ENCODE assay signal across 18 cellular contexts in the genomic region with DNA sequence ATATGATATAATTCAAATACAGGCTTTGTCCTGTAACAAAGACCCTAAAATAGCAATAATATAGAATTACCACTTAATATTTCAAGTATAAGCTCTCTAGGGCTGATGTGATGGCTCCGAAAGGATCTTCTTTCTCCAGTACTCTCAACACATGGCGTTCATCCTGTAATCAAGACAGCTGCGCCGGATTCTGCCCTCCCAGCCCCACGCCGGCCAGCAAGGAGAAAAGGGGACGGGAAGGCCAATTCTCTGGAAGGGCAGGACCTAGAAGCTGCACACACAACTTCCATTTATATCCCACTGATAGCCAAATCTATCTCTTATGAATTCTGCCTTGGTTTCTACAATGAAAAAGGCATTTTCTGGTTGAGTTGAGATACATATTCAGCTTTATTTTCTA. TPM values are rescaled to one million over a fixed set of nuclear protein-coding genes. Genes with fewer than 3 reads are reported as not detected.
DNase-seq lines count a peak whose midpoint lies in the region; ATAC-seq, FAIRE-seq and TF ChIP-seq lines count a peak whose summit lies in the region.
"Had no signal": no experiment of that assay in that cellular context is flagged by ENCODE, and none has a peak within 500 bp of the region (broad histone marks: within the 10 kb centered on the region; RNA-seq: fewer than 3 reads in every experiment).

No MANE protein-coding gene starts in this region.

- ATAC-seq in GM12878: no peak
- ATAC-seq: HepG2 had no signal

- H3K36me3 ChIP-seq in GM12878 (ENCODE audit: control insufficient read depth in 2 of 2, insufficient read depth in 2 of 2, low read length in 1 of 2) (no peaks in the 10 kb centered on the region), esophagus muscularis mucosa (no peaks in the 10 kb centered on the region)
- H3K36me3 ChIP-seq: BE2C, HAP-1 had no signal

- H3K27me3 ChIP-seq in GM12878 (replicated peaks in 1 of 2; ENCODE audit: control insufficient read depth in 2 of 2, insufficient read depth in 2 of 2, low read length in 1 of 2) (0 out of 4 replicates have a peak, but pooled peaks cover 0 to 2% of the 10 kb centered on the region in 2 experiments), esophagus muscularis mucosa (no peaks in the 10 kb centered on the region)
- H3K27me3 ChIP-seq: BE2C had no signal

- SMC1A ChIA-PET in GM12878 (lab: Charles Lee; ENCODE audit: uncharacterized antibody, unreplicated experiment): no interaction called here

- H3K9me3 ChIP-seq in GM12878 (replicated peaks; ENCODE audit: control insufficient read depth, insufficient read depth, low read length): peaks cover 4% of the 10 kb centered on the region; the same call in 2 of the 3 replicates
- H3K9me3 ChIP-seq in esophagus muscularis mucosa: no peaks in the 10 kb centered on the region
- H3K9me3 ChIP-seq: BE2C, HAP-1 had no signal

- FAIRE-seq in GM12878 (lab: Jason Lieb, UNC): peak; percentile 49
- FAIRE-seq: D721Med, GM12892, GM18507, HepG2 had no signal

- RAD21 ChIA-PET in GM12878 (lab: Charles Lee; ENCODE audit: unreplicated experiment): interaction anchor here (1.1 kb wide), 1 partner anchor 470 kb away, joined by 3 read pairs; no protein-coding TSS in a partner anchor

- DNase-seq in GM12878 (ENCODE audit: low read depth, low spot score): no peak
- peak; percentile 4 for DNase-seq in esophagus muscularis mucosa (ENCODE audit: extremely low spot score)
- peak; percentile 65 for DNase-seq in myocyte (ENCODE audit: low read depth)
- DNase-seq in activated gamma-delta T cell treated with Interleukin-2 at 50 U/mL for 16 hours: no peak
- DNase-seq in germinal center (ENCODE audit: low spot score): no peak
- DNase-seq in NCI-H2196 (lab: John Stamatoyannopoulos, UW; ENCODE audit: unreplicated experiment): no peak
- DNase-seq: ACHN; BE2C; Caco-2; CD4-positive, alpha-beta T cell; GM23248 had no signal

- H3K4me1 ChIP-seq in GM12878 (ENCODE audit: control insufficient read depth, insufficient read depth, low read length): no peaks in the 10 kb centered on the region
- H3K4me1 ChIP-seq in esophagus muscularis mucosa: peaks cover 5 to 16% (median 13%) of the 10 kb centered on the region in 4 donors
- H3K4me1 ChIP-seq: Caco-2, HAP-1 had no signal

- CTCF ChIA-PET in GM12878 (lab: Yijun Ruan, JAX): no interaction called here

- intact Hi-C loops in GM12878 (cut with micrococcal nuclease; ENCODE audit: unreplicated experiment) (no loop called here), esophagus muscularis mucosa (cut with DNase I) (no loop called here)

- 74% methylated on average over 7 of the region's 7 CpGs for WGBS in GM12878 (ENCODE audit: insufficient coverage, insufficient replicate concordance, low lambda C conversion rate, missing lambda C conversion rate)
- WGBS in esophagus muscularis mucosa: 92% methylated on average over 7 of the region's 7 CpGs

- in situ Hi-C loops in GM12878 (cut with MboI): no loop called here

- H3K79me2 ChIP-seq in GM12878 (ENCODE audit: control insufficient read depth, insufficient read depth, low read length): no peaks in the 10 kb centered on the region

- TF ChIP-seq EP300 in GM12878 (IDR thresholded peaks at IDR 0.05; ENCODE audit: borderline replicate concordance in 1 of 2, control insufficient read depth in 1 of 2, low read depth in 2 of 2, low read length in 2 of 2) (no peak), esophagus muscularis mucosa (IDR thresholded peaks at IDR 0.05) (no peak)

- no TSS peak for BruUV-seq in GM12878 (replicated peaks; lab: Mats Ljungman, UMichigan)

- H3K9ac ChIP-seq in GM12878 (ENCODE audit: control insufficient read depth, insufficient read depth, low read length): no peak overlapping the region
- H3K9ac ChIP-seq: GM23248 had no signal

- no peak overlapping the region for H3K4me3 ChIP-seq in GM12878
- H3K4me3 ChIP-seq in esophagus muscularis mucosa: no peak overlapping the region
- H3K4me3 ChIP-seq: GM23248, HAP-1 had no signal

- TF ChIP-seq CTCF in GM12878 (IDR thresholded peaks at IDR 0.05 in 2 of 3, conservative IDR thresholded peaks at IDR 0.05 in 1 of 3; ENCODE audit: control insufficient read depth in 2 of 3, extremely low read depth in 1 of 3, insufficient read depth in 1 of 3, low read depth in 3 of 3, low read length in 3 of 3) (no peak), esophagus muscularis mucosa (IDR thresholded peaks at IDR 0.05) (no peak)

- TF ChIP-seq RAD21 in GM12878 (IDR thresholded peaks at IDR 0.05; ENCODE audit: insufficient read depth, low read depth, low read length): no peak

- no peak for TF ChIP-seq POLR2A in GM12878 (IDR thresholded peaks at IDR 0.05; ENCODE audit: low read depth, low read length)
- no peak for TF ChIP-seq POLR2A in esophagus muscularis mucosa (IDR thresholded peaks at IDR 0.05; ENCODE audit: low read depth)

- no peaks in the 10 kb centered on the region for H4K20me1 ChIP-seq in GM12878 (ENCODE audit: control insufficient read depth, insufficient read depth)

- POLR2A ChIA-PET in GM12878 (lab: Charles Lee): no interaction called here

- H2AFZ ChIP-seq in GM12878 (ENCODE audit: control insufficient read depth, low read depth, low read length): no peak overlapping the region
- H2AFZ ChIP-seq: GM23248 had no signal

- H3K4me2 ChIP-seq in GM12878 (ENCODE audit: control insufficient read depth, insufficient read depth): no peak overlapping the region

- H3K27ac ChIP-seq in GM12878 (ENCODE audit: control insufficient read depth, insufficient read depth): no peak overlapping the region
- no peak overlapping the region for H3K27ac ChIP-seq in esophagus muscularis mucosa (replicated peaks in 1 of 4)
- H3K27ac ChIP-seq: C4-2B, GM23248 had no signal

TF ChIP-seq in GM12878, 131 proteins besides CTCF, POLR2A, EP300 and RAD21 (continues in another document):
- TF ChIP-seq SMAD1 (IDR thresholded peaks at IDR 0.05; ENCODE audit: low read depth, partially characterized antibody): no peak
- TF ChIP-seq, protein P1, sequence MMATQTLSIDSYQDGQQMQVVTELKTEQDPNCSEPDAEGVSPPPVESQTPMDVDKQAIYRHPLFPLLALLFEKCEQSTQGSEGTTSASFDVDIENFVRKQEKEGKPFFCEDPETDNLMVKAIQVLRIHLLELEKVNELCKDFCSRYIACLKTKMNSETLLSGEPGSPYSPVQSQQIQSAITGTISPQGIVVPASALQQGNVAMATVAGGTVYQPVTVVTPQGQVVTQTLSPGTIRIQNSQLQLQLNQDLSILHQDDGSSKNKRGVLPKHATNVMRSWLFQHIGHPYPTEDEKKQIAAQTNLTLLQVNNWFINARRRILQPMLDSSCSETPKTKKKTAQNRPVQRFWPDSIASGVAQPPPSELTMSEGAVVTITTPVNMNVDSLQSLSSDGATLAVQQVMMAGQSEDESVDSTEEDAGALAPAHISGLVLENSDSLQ (IDR thresholded peaks at IDR 0.05): no peak
- no peak for TF ChIP-seq SUZ12 (IDR thresholded peaks at IDR 0.05; ENCODE audit: unreplicated experiment)
- TF ChIP-seq, protein P2, sequence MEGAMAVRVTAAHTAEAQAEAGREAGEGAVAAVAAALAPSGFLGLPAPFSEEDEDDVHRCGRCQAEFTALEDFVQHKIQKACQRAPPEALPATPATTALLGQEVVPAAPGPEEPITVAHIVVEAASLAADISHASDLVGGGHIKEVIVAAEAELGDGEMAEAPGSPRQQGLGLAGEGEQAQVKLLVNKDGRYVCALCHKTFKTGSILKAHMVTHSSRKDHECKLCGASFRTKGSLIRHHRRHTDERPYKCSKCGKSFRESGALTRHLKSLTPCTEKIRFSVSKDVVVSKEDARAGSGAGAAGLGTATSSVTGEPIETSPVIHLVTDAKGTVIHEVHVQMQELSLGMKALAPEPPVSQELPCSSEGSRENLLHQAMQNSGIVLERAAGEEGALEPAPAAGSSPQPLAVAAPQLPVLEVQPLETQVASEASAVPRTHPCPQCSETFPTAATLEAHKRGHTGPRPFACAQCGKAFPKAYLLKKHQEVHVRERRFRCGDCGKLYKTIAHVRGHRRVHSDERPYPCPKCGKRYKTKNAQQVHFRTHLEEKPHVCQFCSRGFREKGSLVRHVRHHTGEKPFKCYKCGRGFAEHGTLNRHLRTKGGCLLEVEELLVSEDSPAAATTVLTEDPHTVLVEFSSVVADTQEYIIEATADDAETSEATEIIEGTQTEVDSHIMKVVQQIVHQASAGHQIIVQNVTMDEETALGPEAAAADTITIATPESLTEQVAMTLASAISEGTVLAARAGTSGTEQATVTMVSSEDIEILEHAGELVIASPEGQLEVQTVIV (IDR thresholded peaks at IDR 0.05; ENCODE audit: borderline replicate concordance, partially characterized antibody): no peak
- TF ChIP-seq, protein P3, sequence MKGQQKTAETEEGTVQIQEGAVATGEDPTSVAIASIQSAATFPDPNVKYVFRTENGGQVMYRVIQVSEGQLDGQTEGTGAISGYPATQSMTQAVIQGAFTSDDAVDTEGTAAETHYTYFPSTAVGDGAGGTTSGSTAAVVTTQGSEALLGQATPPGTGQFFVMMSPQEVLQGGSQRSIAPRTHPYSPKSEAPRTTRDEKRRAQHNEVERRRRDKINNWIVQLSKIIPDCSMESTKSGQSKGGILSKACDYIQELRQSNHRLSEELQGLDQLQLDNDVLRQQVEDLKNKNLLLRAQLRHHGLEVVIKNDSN (IDR thresholded peaks at IDR 0.05; ENCODE audit: borderline replicate concordance, extremely low read length, insufficient read depth, low read depth, low read length): no peak
- TF ChIP-seq PAX5 (IDR thresholded peaks at IDR 0.05; ENCODE audit: borderline replicate concordance, low read depth, low read length): no peak

RNA-seq across cellular contexts. Expression of a gene that starts 32.0 kb away (rescaled TPM):
- not detected in 2 replicates for total RNA-seq in GM12878 (2013; cell fraction: nucleolus; rRNA removed)
- total RNA-seq in GM12878 (2014; rRNA removed) (not detected in 2 replicates), GM12878 (2014; rRNA removed; fragmentation: Illumina TruSeq; extraction: Trizol) (not detected in 2 replicates), GM12878 (2021) (not detected in 2 replicates), esophagus muscularis mucosa (not detected), myocyte (not detected in 2 replicates)
- polyA plus RNA-seq in GM12878 (2011; ENCODE audit: low read depth): not detected
- polyA plus RNA-seq in GM12878 (2011; rRNA removed) (not detected in 2 replicates), GM12878 (2014; fragmentation: Illumina TruSeq; extraction: Trizol) (not detected in 2 replicates), GM12878 (2014; fragmentation: Nextera tagmentation; extraction: Ambion mirVana) (not detected), GM12878 (2014; rRNA removed) (not detected in 2 replicates), GM12878 (2016; fragmentation: Nextera tagmentation; extraction: Ambion mirVana) (not detected)
- polyA plus RNA-seq in GM12878 (2011; cell fraction: cytosol; rRNA removed): not detected in 2 replicates
- polyA plus RNA-seq in GM12878 (2011; cell fraction: nucleus; rRNA removed): not detected in 2 replicates
- not detected in 2 replicates for polyA plus RNA-seq in GM12878 (2012)
- polyA minus RNA-seq in GM12878 (2011; rRNA and poly(A)+ RNA removed): not detected in 2 replicates
- polyA minus RNA-seq in GM12878 (2011; cell fraction: cytosol; rRNA and poly(A)+ RNA removed): not detected in 2 replicates
- polyA minus RNA-seq in GM12878 (2011; cell fraction: nucleus; rRNA and poly(A)+ RNA removed): not detected in 2 replicates
- not detected for polyA plus RNA-seq in myocyte (2012)
- total RNA-seq: Caco-2; CD4-positive, alpha-beta T cell; GM23248; H4; HepG2 had no signal
- polyA plus RNA-seq: GM23248, HepG2 had no signal

Comparison
In these comparisons a context has a peak if more than half of its experiments do, and no peak if none do; other contexts are left out.
1. DNase-seq: peak in esophagus muscularis mucosa (single experiment) and myocyte (single experiment); none in GM12878 (single experiment), activated gamma-delta T cell treated with Interleukin-2 at 50 U/mL for 16 hours (single experiment), germinal center (single experiment) and NCI-H2196 (single experiment).